29 cellular contexts compared by ENCODE assay signal in genomic region chr6:35483490-35483889, GRCh38. TPM values are rescaled to one million over a fixed set of nuclear protein-coding genes. Genes with fewer than 3 reads are reported as not detected.
A peak's percentile ranks its signal among the peaks of the same experiment; 100 is the strongest.
DNase-seq lines count a peak whose midpoint lies in the region; ATAC-seq and TF ChIP-seq lines count a peak whose summit lies in the region.
"Had no signal": no experiment of that assay in that cellular context is flagged by ENCODE, and none has a peak within 500 bp of the region (broad histone marks: within the 10 kb centered on the region; RNA-seq: fewer than 3 reads in every experiment).

No MANE protein-coding gene starts in this region.

- no peak for ATAC-seq in GM21447 (IDR thresholded peaks at IDR 0.05; ENCODE audit: unreplicated experiment)
- ATAC-seq in HG02623 (IDR thresholded peaks at IDR 0.05; ENCODE audit: unreplicated experiment) = no peak
- no peak for ATAC-seq in HG02840 (IDR thresholded peaks at IDR 0.05; ENCODE audit: low FRiP score, unreplicated experiment)
- ATAC-seq: activated naive CD4-positive, alpha-beta T cell treated with anti-CD3 and anti-CD28 coated beads, Interleukin-2, amount 50 U/mL, for 72 hours; left ventricle myocardium superior had no signal

- H3K79me2 ChIP-seq in neural progenitor cell (ENCODE audit: low read depth) = peaks cover 4% of the 10 kb centered on the region

- TF ChIP-seq CTCF in HL-60 (IDR thresholded peaks at IDR 0.05; ENCODE audit: insufficient read depth, low read length) (no peak), endodermal cell (conservative IDR thresholded peaks at IDR 0.05) (no peak), neural progenitor cell (IDR thresholded peaks at IDR 0.05) (no peak), lower leg skin (IDR thresholded peaks at IDR 0.05) (no peak)

- H3K9me3 Mint-ChIP-seq in endodermal cell = no peaks in the 10 kb centered on the region
- no peaks in the 10 kb centered on the region for H3K9me3 Mint-ChIP-seq in neural progenitor cell
- H3K9me3 Mint-ChIP-seq: activated B cell treated with CpG ODN at 0.5 μM for 24 hours; activated naive CD4-positive, alpha-beta T cell treated with anti-CD3 and anti-CD28 coated beads, Interleukin-2, amount 50 U/mL, for 72 hours; activated T-helper 2 cell treated with anti-CD3 and anti-CD28 coated beads, Interferon-gamma antibody, Interleukin-2, Interleukin-4, amounts not matched to agents 10 μg/mL and 5 μg/mL and 100 μg/mL, durations not matched to agents 14 hours and 24 hours and 36 hours; dendritic cell treated with granulocyte-macrophage colony-stimulating factor and Interleukin-4, amounts not matched to agents 40 ng/mL and 50 ng/mL, for 4 days; natural killer cell treated with Interleukin-12 subunit alpha and Interleukin-12 subunit beta and Interleukin-15 and Interleukin-18, amount 100 ng/mL, for 72 hours had no signal

- H3K4me3 ChIP-seq in HL-60 (replicated peaks; ENCODE audit: insufficient read depth, low read length) (no peak overlapping the region), endodermal cell (ENCODE audit: low read length) (no peak overlapping the region), neural progenitor cell (no peak overlapping the region), lower leg skin (ENCODE audit: low read depth, poor library complexity, severe bottlenecking) (no peak overlapping the region)
- H3K4me3 ChIP-seq: ovary, right atrium auricular region, spleen, upper lobe of left lung had no signal

- no peak overlapping the region for H2AFZ ChIP-seq in neural progenitor cell (replicated peaks)

- H3K36me3 ChIP-seq in endodermal cell (ENCODE audit: control insufficient read depth, insufficient read depth, low read length) (peaks cover 13% of the 10 kb centered on the region), neural progenitor cell (no peaks in the 10 kb centered on the region)
- H3K36me3 ChIP-seq: ovary had no signal

- H3K27me3 ChIP-seq in HL-60 (ENCODE audit: insufficient read depth, poor library complexity, severe bottlenecking) = no peaks in the 10 kb centered on the region
- H3K27me3 ChIP-seq in endodermal cell (ENCODE audit: control insufficient read depth, insufficient read depth, low read length, poor library complexity, severe bottlenecking) = no peaks in the 10 kb centered on the region
- no peaks in the 10 kb centered on the region for H3K27me3 ChIP-seq in neural progenitor cell
- H3K27me3 ChIP-seq: ovary, right atrium auricular region, spleen, upper lobe of left lung had no signal

- H3K9me3 ChIP-seq in endodermal cell (ENCODE audit: control insufficient read depth, low read length) (no peaks in the 10 kb centered on the region), neural progenitor cell (ENCODE audit: low read depth) (no peaks in the 10 kb centered on the region)
- H3K9me3 ChIP-seq: ovary, right atrium auricular region, spleen, upper lobe of left lung had no signal

- H4K20me1 ChIP-seq in neural progenitor cell (ENCODE audit: low read depth) = peaks cover 16% of the 10 kb centered on the region

- H3K9ac ChIP-seq in endodermal cell (ENCODE audit: extremely low read depth, low read length, poor library complexity, severe bottlenecking) (no peak overlapping the region), neural progenitor cell (no peak overlapping the region)

- intact Hi-C loops in lower leg skin (cut with DNase I; ENCODE audit: low total_unique reads) = no loop called here

- H3K27ac Mint-ChIP-seq in endodermal cell (no peak overlapping the region), neural progenitor cell (peak overlapping the region; percentile 86)
- H3K27ac Mint-ChIP-seq: activated B cell treated with CpG ODN at 0.5 μM for 24 hours; activated naive CD4-positive, alpha-beta T cell treated with anti-CD3 and anti-CD28 coated beads, Interleukin-2, amount 50 U/mL, for 72 hours; activated T-helper 2 cell treated with anti-CD3 and anti-CD28 coated beads, Interferon-gamma antibody, Interleukin-2, Interleukin-4, amounts not matched to agents 10 μg/mL and 5 μg/mL and 100 μg/mL, durations not matched to agents 14 hours and 24 hours and 36 hours; dendritic cell treated with granulocyte-macrophage colony-stimulating factor and Interleukin-4, amounts not matched to agents 40 ng/mL and 50 ng/mL, for 4 days had no signal

- peak; percentile 25 to 29 for DNase-seq in AML-193 (lab: John Stamatoyannopoulos, UW)
- no peak for DNase-seq in HL-60 (ENCODE audit: low read depth in 1 of 2, low spot score in 1 of 2)
- DNase-seq in endodermal cell = peak; percentile 36
- DNase-seq in neural progenitor cell (ENCODE audit: low spot score) = no peak
- DNase-seq in lower leg skin (ENCODE audit: low spot score in 2 of 2) = no peak
- DNase-seq: activated B cell treated with CpG ODN at 0.5 μM for 24 hours; activated CD4-positive, alpha-beta T cell treated with anti-CD3 and anti-CD28 coated beads, Interleukin-2, amount 50 U/mL, for 4 hours; activated CD8-positive, alpha-beta memory T cell treated with anti-CD3 and anti-CD28 coated beads, Interleukin-2, amount 50 U/mL, for 48 hours; caudate nucleus; islet precursor cell; left ventricle myocardium superior; NCI-H2029 treated with DMSO at 0.1 percent for 48 hours; NCI-H226; SHP77; spleen; T-helper 9 cell; upper lobe of left lung had no signal

- no peak for TF ChIP-seq POLR2A in lower leg skin (IDR thresholded peaks at IDR 0.05)

- H3K4me2 ChIP-seq in neural progenitor cell = no peak overlapping the region

- H3K4me1 ChIP-seq in endodermal cell (ENCODE audit: control insufficient read depth, insufficient read depth, low read length) = peaks cover 17% of the 10 kb centered on the region
- peaks cover 30% of the 10 kb centered on the region for H3K4me1 ChIP-seq in neural progenitor cell

- no peak overlapping the region for H3K4me3 Mint-ChIP-seq in endodermal cell
- no peak overlapping the region for H3K4me3 Mint-ChIP-seq in neural progenitor cell
- H3K4me3 Mint-ChIP-seq: activated B cell treated with CpG ODN at 0.5 μM for 24 hours; dendritic cell treated with granulocyte-macrophage colony-stimulating factor and Interleukin-4, amounts not matched to agents 40 ng/mL and 50 ng/mL, for 4 days; natural killer cell treated with Interleukin-12 subunit alpha and Interleukin-12 subunit beta and Interleukin-15 and Interleukin-18, amount 100 ng/mL, for 72 hours had no signal

- peaks cover 7% of the 10 kb centered on the region for H3F3A ChIP-seq in neural progenitor cell (ENCODE audit: low read depth)

- peaks cover 29% of the 10 kb centered on the region for H3K4me1 Mint-ChIP-seq in endodermal cell
- H3K4me1 Mint-ChIP-seq in neural progenitor cell = peaks cover 24% of the 10 kb centered on the region
- H3K4me1 Mint-ChIP-seq: activated B cell treated with CpG ODN at 0.5 μM for 24 hours had no signal

- WGBS in endodermal cell (ENCODE audit: insufficient coverage in 1 of 2, insufficient read length in 1 of 2), 2 experiments = 95 to 100% methylated on average over 1 to 3 of the region's 3 CpGs
- 90 to 96% methylated on average over 3 of the region's 3 CpGs for WGBS in lower leg skin, 2 donors

- H3K27ac ChIP-seq in HL-60 (replicated peaks) (peak overlapping the region; percentile 28; the same call in 1 of the 2 replicates), endodermal cell (ENCODE audit: low read depth, low read length) (no peak overlapping the region), neural progenitor cell (no peak overlapping the region)
- H3K27ac ChIP-seq: right atrium auricular region, spleen had no signal

- H3K27me3 Mint-ChIP-seq in endodermal cell (ENCODE audit: insufficient read depth) (no peaks in the 10 kb centered on the region), neural progenitor cell (ENCODE audit: insufficient read depth, low read depth) (peaks cover 4% of the 10 kb centered on the region)
- H3K27me3 Mint-ChIP-seq: activated B cell treated with CpG ODN at 0.5 μM for 24 hours; natural killer cell treated with Interleukin-12 subunit alpha and Interleukin-12 subunit beta and Interleukin-15 and Interleukin-18, amount 100 ng/mL, for 72 hours had no signal

- H3K36me3 Mint-ChIP-seq in endodermal cell (ENCODE audit: low read depth) (peaks cover 20% of the 10 kb centered on the region), neural progenitor cell (peaks cover 2% of the 10 kb centered on the region)
- H3K36me3 Mint-ChIP-seq: activated naive CD4-positive, alpha-beta T cell treated with anti-CD3 and anti-CD28 coated beads, Interleukin-2, amount 50 U/mL, for 72 hours; natural killer cell treated with Interleukin-12 subunit alpha and Interleukin-12 subunit beta and Interleukin-15 and Interleukin-18, amount 100 ng/mL, for 72 hours had no signal

RNA-seq across cellular contexts. Expression of gene TEAD3, which starts 13.4 kb away (rescaled TPM):
- total RNA-seq in endodermal cell (10 to 100 TPM; 22.7 to 29.2 TPM), neural progenitor cell (ENCODE audit: low replicate concordance) (9.7 and 23.5 TPM in 2 replicates), lower leg skin (10 to 100 TPM; 51.3 to 73.2 (median 56.8) TPM)
- polyA plus RNA-seq in endodermal cell (2013, experiment 1 of 2) = 32.4 TPM
- 30.3 TPM for polyA plus RNA-seq in endodermal cell (2013, experiment 2 of 2)

RNA-seq across cellular contexts. Expression of gene RPL10A, which starts 15.3 kb away (rescaled TPM):
- total RNA-seq in endodermal cell = 1,000 to 10,000 TPM; 1,411 to 1,652 TPM
- polyA plus RNA-seq in endodermal cell (2013, experiment 1 of 2) = 1,752 TPM
- 1,640 TPM for polyA plus RNA-seq in endodermal cell (2013, experiment 2 of 2)
- 2,002 and 2,026 TPM in 2 replicates for total RNA-seq in neural progenitor cell (ENCODE audit: low replicate concordance)
- total RNA-seq in lower leg skin = 1,000 to 10,000 TPM; 1,714 to 2,467 (median 2,118) TPM

RNA-seq across cellular contexts. Expression of gene TULP1, which starts 29.2 kb away (rescaled TPM):
- total RNA-seq in endodermal cell (1 to 10 TPM in 1 of 2 donors, under 1 TPM in 1; 0.29 to 4.0 TPM), neural progenitor cell (ENCODE audit: low replicate concordance) (0.46 TPM in 1 of 2 replicates, not detected in the other), lower leg skin (under 1 TPM in 2 of 4 donors, not detected in 2; 0.61 to 0.65 TPM)
- polyA plus RNA-seq in endodermal cell (2013, experiment 1 of 2) = 0.25 TPM
- polyA plus RNA-seq in endodermal cell (2013, experiment 2 of 2) = 0.12 TPM
- total RNA-seq: activated B cell treated with CpG ODN at 0.5 μM for 24 hours; activated naive CD4-positive, alpha-beta T cell treated with anti-CD3 and anti-CD28 coated beads, Interleukin-2, amount 50 U/mL, for 72 hours; activated T-helper 2 cell treated with anti-CD3 and anti-CD28 coated beads, Interferon-gamma antibody, Interleukin-2, Interleukin-4, amounts not matched to agents 10 μg/mL and 5 μg/mL and 100 μg/mL, durations not matched to agents 14 hours and 24 hours and 36 hours; fibroblast of lung; G401; left ventricle myocardium superior; natural killer cell treated with Interleukin-12 subunit alpha and Interleukin-12 subunit beta and Interleukin-15 and Interleukin-18, amount 100 ng/mL, for 72 hours; right atrium auricular region; spleen; upper lobe of left lung had no signal
- polyA plus RNA-seq: BJ, fibroblast of lung had no signal

RNA-seq across cellular contexts. Expression of gene FANCE, which starts 31.4 kb away (rescaled TPM):
- total RNA-seq in endodermal cell (10 to 100 TPM; 13.5 to 16.4 TPM), neural progenitor cell (ENCODE audit: low replicate concordance) (9.3 and 23.9 TPM in 2 replicates), lower leg skin (10 to 100 TPM; 17.5 to 36.7 (median 34.2) TPM)
- 13.3 TPM for polyA plus RNA-seq in endodermal cell (2013, experiment 1 of 2)
- polyA plus RNA-seq in endodermal cell (2013, experiment 2 of 2) = 14.2 TPM

Comparison
In these comparisons a context has a peak if more than half of its experiments do, and no peak if none do; other contexts are left out.
1. DNase-seq: peak in AML-193 (2 of 2) and endodermal cell (single experiment); none in HL-60 (0 of 2), neural progenitor cell (single experiment) and lower leg skin (0 of 2).